1 cellular context compared by ENCODE assay signal in the genomic region with DNA sequence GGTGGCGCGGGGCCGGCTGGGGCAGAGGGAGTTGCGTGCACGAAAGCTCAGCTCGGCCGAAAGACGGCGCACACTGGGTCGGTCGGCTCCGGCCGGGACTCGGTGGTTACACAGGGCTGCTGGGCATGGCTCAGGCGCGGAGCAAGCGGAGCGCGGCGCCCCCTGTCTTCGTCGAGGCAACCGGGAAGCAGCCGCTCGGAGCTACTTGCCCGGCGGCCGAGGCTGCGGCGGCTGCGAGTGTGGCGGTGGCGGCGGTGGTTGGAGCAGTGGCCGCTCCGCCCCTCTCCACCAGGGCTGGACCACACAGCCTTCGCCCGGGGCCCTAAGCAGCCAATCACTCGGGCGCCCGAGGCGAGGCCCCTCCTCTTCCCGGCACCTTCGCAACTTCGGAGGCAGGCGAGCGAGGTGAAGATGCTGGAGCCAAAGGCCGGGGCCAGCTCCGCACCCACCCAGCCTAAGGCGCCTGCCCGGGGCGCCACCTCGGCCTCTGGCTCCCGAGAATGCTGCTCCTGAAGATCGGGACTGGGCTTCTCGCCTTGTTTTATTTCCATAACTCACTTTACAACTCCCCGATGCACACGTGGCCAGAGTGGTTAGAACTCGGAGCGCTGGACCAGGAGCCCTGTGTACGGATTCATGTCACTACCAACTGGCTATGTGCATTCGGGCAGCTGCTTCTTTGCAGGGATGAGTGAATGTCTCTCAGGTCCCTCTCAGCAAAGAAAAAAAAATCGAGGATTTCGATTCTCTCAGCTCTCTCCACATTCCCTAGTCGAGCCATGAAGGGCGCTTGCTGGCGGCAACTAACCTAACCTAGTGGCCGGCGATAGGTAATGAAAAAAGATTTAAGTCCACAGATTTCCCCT.
TF ChIP-seq lines count a peak whose summit lies in the region.

A gene (minus strand): TSS at position 241 of the 866 bp plus-strand sequence. CDS start 241 bp downstream, outside the sequence.

TF ChIP-seq in HepG2, 621 proteins besides CTCF, POLR2A, EP300 and RAD21 (continued from another document and continues in another):
- TF ChIP-seq, protein P1, sequence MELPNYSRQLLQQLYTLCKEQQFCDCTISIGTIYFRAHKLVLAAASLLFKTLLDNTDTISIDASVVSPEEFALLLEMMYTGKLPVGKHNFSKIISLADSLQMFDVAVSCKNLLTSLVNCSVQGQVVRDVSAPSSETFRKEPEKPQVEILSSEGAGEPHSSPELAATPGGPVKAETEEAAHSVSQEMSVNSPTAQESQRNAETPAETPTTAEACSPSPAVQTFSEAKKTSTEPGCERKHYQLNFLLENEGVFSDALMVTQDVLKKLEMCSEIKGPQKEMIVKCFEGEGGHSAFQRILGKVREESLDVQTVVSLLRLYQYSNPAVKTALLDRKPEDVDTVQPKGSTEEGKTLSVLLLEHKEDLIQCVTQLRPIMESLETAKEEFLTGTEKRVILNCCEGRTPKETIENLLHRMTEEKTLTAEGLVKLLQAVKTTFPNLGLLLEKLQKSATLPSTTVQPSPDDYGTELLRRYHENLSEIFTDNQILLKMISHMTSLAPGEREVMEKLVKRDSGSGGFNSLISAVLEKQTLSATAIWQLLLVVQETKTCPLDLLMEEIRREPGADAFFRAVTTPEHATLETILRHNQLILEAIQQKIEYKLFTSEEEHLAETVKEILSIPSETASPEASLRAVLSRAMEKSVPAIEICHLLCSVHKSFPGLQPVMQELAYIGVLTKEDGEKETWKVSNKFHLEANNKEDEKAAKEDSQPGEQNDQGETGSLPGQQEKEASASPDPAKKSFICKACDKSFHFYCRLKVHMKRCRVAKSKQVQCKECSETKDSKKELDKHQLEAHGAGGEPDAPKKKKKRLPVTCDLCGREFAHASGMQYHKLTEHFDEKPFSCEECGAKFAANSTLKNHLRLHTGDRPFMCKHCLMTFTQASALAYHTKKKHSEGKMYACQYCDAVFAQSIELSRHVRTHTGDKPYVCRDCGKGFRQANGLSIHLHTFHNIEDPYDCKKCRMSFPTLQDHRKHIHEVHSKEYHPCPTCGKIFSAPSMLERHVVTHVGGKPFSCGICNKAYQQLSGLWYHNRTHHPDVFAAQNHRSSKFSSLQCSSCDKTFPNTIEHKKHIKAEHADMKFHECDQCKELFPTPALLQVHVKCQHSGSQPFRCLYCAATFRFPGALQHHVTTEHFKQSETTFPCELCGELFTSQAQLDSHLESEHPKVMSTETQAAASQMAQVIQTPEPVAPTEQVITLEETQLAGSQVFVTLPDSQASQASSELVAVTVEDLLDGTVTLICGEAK (IDR thresholded peaks at IDR 0.05) = no peak
- TF ChIP-seq, protein P1 (CRISPR knock-in tag; IDR thresholded peaks at IDR 0.05) = peak; percentile 25; the same call in 1 of the 2 replicates
- no peak for TF ChIP-seq SOX6 (IDR thresholded peaks at IDR 0.05)
- TF ChIP-seq SOX6 (CRISPR knock-in tag; IDR thresholded peaks at IDR 0.05) = peak; percentile 59
- TF ChIP-seq ZNF343 (CRISPR knock-in tag; IDR thresholded peaks at IDR 0.05) = peak; percentile 71; the same call in 1 of the 2 replicates
- TF ChIP-seq, protein P2, sequence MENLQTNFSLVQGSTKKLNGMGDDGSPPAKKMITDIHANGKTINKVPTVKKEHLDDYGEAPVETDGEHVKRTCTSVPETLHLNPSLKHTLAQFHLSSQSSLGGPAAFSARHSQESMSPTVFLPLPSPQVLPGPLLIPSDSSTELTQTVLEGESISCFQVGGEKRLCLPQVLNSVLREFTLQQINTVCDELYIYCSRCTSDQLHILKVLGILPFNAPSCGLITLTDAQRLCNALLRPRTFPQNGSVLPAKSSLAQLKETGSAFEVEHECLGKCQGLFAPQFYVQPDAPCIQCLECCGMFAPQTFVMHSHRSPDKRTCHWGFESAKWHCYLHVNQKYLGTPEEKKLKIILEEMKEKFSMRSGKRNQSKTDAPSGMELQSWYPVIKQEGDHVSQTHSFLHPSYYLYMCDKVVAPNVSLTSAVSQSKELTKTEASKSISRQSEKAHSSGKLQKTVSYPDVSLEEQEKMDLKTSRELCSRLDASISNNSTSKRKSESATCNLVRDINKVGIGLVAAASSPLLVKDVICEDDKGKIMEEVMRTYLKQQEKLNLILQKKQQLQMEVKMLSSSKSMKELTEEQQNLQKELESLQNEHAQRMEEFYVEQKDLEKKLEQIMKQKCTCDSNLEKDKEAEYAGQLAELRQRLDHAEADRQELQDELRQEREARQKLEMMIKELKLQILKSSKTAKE (CRISPR knock-in tag; IDR thresholded peaks at IDR 0.05; ENCODE audit: borderline replicate concordance) = peak; percentile 35; the same call in 1 of the 2 replicates
- TF ChIP-seq AGO2 (optimal IDR thresholded peaks at IDR 0.05; ENCODE audit: low read depth, low read length) = peak; percentile 85
- TF ChIP-seq, protein P3, sequence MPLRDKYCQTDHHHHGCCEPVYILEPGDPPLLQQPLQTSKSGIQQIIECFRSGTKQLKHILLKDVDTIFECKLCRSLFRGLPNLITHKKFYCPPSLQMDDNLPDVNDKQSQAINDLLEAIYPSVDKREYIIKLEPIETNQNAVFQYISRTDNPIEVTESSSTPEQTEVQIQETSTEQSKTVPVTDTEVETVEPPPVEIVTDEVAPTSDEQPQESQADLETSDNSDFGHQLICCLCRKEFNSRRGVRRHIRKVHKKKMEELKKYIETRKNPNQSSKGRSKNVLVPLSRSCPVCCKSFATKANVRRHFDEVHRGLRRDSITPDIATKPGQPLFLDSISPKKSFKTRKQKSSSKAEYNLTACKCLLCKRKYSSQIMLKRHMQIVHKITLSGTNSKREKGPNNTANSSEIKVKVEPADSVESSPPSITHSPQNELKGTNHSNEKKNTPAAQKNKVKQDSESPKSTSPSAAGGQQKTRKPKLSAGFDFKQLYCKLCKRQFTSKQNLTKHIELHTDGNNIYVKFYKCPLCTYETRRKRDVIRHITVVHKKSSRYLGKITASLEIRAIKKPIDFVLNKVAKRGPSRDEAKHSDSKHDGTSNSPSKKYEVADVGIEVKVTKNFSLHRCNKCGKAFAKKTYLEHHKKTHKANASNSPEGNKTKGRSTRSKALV (CRISPR knock-in tag; IDR thresholded peaks at IDR 0.05) = peak; percentile 99
- TF ChIP-seq ZSCAN31 (CRISPR knock-in tag; IDR thresholded peaks at IDR 0.05; ENCODE audit: low read depth) = 0 out of 2 replicates have a peak, but pooled peaks have one; percentile 39
- TF ChIP-seq ZSCAN20 (CRISPR knock-in tag; IDR thresholded peaks at IDR 0.05; ENCODE audit: borderline replicate concordance) = peak; percentile 88
- TF ChIP-seq KMT2A (CRISPR knock-in tag; IDR thresholded peaks at IDR 0.05) = peak; percentile 82
- TF ChIP-seq ZNF629 (CRISPR knock-in tag; conservative IDR thresholded peaks at IDR 0.05) = peak; percentile 38; the same call in 1 of the 2 replicates
- no peak; the same call in 1 of the 2 replicates for TF ChIP-seq ZFP90 (CRISPR knock-in tag; IDR thresholded peaks at IDR 0.05; ENCODE audit: borderline replicate concordance)
- no peak for TF ChIP-seq ZNF225 (CRISPR knock-in tag; IDR thresholded peaks at IDR 0.05)
- 0 out of 2 replicates have a peak, but pooled peaks have one; percentile 20 for TF ChIP-seq CAMTA2 (CRISPR knock-in tag; IDR thresholded peaks at IDR 0.05; ENCODE audit: borderline replicate concordance)
- TF ChIP-seq, protein P4, sequence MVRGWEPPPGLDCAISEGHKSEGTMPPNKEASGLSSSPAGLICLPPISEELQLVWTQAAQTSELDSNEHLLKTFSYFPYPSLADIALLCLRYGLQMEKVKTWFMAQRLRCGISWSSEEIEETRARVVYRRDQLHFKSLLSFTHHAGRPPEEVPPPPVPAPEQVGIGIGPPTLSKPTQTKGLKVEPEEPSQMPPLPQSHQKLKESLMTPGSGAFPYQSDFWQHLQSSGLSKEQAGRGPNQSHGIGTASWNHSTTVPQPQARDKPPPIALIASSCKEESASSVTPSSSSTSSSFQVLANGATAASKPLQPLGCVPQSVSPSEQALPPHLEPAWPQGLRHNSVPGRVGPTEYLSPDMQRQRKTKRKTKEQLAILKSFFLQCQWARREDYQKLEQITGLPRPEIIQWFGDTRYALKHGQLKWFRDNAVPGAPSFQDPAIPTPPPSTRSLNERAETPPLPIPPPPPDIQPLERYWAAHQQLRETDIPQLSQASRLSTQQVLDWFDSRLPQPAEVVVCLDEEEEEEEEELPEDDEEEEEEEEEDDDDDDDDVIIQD (CRISPR knock-in tag; IDR thresholded peaks at IDR 0.05; ENCODE audit: low read depth) = peak; percentile 63; the same call in 1 of the 2 replicates
- 0 out of 2 replicates have a peak, but pooled peaks have one; percentile 16 for TF ChIP-seq ZNF317 (CRISPR knock-in tag; IDR thresholded peaks at IDR 0.05)
- peak; percentile 79 for TF ChIP-seq PHF21A (CRISPR knock-in tag; IDR thresholded peaks at IDR 0.05)
- 0 out of 2 replicates have a peak, but pooled peaks have one; percentile 22 for TF ChIP-seq KDM4B (CRISPR knock-in tag; IDR thresholded peaks at IDR 0.05)
- peak; percentile 50; the same call in 1 of the 2 replicates for TF ChIP-seq ZNF878 (CRISPR knock-in tag; IDR thresholded peaks at IDR 0.05)
- peak; percentile 9; the same call in 1 of the 2 replicates for TF ChIP-seq KDM1A (CRISPR knock-in tag; IDR thresholded peaks at IDR 0.05)
- TF ChIP-seq, protein P5, sequence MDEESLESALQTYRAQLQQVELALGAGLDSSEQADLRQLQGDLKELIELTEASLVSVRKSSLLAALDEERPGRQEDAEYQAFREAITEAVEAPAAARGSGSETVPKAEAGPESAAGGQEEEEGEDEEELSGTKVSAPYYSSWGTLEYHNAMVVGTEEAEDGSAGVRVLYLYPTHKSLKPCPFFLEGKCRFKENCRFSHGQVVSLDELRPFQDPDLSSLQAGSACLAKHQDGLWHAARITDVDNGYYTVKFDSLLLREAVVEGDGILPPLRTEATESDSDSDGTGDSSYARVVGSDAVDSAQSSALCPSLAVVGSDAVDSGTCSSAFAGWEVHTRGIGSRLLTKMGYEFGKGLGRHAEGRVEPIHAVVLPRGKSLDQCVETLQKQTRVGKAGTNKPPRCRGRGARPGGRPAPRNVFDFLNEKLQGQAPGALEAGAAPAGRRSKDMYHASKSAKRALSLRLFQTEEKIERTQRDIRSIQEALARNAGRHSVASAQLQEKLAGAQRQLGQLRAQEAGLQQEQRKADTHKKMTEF (CRISPR knock-in tag; IDR thresholded peaks at IDR 0.05) = peak; percentile 66; the same call in 1 of the 2 replicates
- TF ChIP-seq TBX3 (IDR thresholded peaks at IDR 0.05; ENCODE audit: borderline replicate concordance) = peak; percentile 84; the same call in 1 of the 2 replicates
- TF ChIP-seq CC2D1A (CRISPR knock-in tag; IDR thresholded peaks at IDR 0.05) = no peak
- TF ChIP-seq, protein P6, sequence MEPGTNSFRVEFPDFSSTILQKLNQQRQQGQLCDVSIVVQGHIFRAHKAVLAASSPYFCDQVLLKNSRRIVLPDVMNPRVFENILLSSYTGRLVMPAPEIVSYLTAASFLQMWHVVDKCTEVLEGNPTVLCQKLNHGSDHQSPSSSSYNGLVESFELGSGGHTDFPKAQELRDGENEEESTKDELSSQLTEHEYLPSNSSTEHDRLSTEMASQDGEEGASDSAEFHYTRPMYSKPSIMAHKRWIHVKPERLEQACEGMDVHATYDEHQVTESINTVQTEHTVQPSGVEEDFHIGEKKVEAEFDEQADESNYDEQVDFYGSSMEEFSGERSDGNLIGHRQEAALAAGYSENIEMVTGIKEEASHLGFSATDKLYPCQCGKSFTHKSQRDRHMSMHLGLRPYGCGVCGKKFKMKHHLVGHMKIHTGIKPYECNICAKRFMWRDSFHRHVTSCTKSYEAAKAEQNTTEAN (CRISPR knock-in tag; conservative IDR thresholded peaks at IDR 0.05) = no peak
- TF ChIP-seq HNRNPK (IDR thresholded peaks at IDR 0.05; ENCODE audit: low read depth, low read length, poor library complexity, severe bottlenecking) = peak; percentile 68
- TF ChIP-seq, protein P7, sequence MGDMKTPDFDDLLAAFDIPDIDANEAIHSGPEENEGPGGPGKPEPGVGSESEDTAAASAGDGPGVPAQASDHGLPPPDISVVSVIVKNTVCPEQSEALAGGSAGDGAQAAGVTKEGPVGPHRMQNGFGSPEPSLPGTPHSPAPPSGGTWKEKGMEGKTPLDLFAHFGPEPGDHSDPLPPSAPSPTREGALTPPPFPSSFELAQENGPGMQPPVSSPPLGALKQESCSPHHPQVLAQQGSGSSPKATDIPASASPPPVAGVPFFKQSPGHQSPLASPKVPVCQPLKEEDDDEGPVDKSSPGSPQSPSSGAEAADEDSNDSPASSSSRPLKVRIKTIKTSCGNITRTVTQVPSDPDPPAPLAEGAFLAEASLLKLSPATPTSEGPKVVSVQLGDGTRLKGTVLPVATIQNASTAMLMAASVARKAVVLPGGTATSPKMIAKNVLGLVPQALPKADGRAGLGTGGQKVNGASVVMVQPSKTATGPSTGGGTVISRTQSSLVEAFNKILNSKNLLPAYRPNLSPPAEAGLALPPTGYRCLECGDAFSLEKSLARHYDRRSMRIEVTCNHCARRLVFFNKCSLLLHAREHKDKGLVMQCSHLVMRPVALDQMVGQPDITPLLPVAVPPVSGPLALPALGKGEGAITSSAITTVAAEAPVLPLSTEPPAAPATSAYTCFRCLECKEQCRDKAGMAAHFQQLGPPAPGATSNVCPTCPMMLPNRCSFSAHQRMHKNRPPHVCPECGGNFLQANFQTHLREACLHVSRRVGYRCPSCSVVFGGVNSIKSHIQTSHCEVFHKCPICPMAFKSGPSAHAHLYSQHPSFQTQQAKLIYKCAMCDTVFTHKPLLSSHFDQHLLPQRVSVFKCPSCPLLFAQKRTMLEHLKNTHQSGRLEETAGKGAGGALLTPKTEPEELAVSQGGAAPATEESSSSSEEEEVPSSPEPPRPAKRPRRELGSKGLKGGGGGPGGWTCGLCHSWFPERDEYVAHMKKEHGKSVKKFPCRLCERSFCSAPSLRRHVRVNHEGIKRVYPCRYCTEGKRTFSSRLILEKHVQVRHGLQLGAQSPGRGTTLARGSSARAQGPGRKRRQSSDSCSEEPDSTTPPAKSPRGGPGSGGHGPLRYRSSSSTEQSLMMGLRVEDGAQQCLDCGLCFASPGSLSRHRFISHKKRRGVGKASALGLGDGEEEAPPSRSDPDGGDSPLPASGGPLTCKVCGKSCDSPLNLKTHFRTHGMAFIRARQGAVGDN (CRISPR knock-in tag; IDR thresholded peaks at IDR 0.05) = peak; percentile 94
- no peak for TF ChIP-seq FOXJ3 (CRISPR knock-in tag; IDR thresholded peaks at IDR 0.05; ENCODE audit: borderline replicate concordance)
